7 cellular contexts compared by ENCODE assay signal in genomic region chr11:70696564-70696963, GRCh38.
"Had no signal": no experiment of that assay in that cellular context is flagged by ENCODE, and none has a peak within 500 bp of the region (broad histone marks: within the 10 kb centered on the region; RNA-seq: fewer than 3 reads in every experiment).

No MANE protein-coding gene starts in this region.

- H3K4me1 ChIP-seq: HAP-1 had no signal

- H3K9me3 ChIP-seq: HAP-1 had no signal

- H3K36me3 ChIP-seq: HAP-1 had no signal

- H3K27ac ChIP-seq: GM23248 had no signal

- H3K4me3 ChIP-seq: GM23248, HAP-1, K562 had no signal

- DNase-seq: GM23248, GOT3, H7, IMR-90 had no signal

- ATAC-seq: HCT116, K562 had no signal
